ENCODE assay signal across 18 cellular contexts in genomic region chr9:97525451-97525850, GRCh38. TPM values are rescaled to one million over a fixed set of nuclear protein-coding genes. Genes with fewer than 3 reads are reported as not detected.
A peak's percentile ranks its signal among the peaks of the same experiment; 100 is the strongest.
DNase-seq lines count a peak whose midpoint lies in the region; ATAC-seq, FAIRE-seq and TF ChIP-seq lines count a peak whose summit lies in the region.
"Had no signal": no experiment of that assay in that cellular context is flagged by ENCODE, and none has a peak within 500 bp of the region (broad histone marks: within the 10 kb centered on the region; RNA-seq: fewer than 3 reads in every experiment).

No MANE protein-coding gene starts in this region.

- no peaks in the 10 kb centered on the region for H3K27me3 Mint-ChIP-seq in activated CD8-positive, alpha-beta T cell treated with anti-CD3 and anti-CD28 coated beads for 36 hours

- H3K9me3 ChIP-seq in MG63, result no peaks in the 10 kb centered on the region
- H3K9me3 ChIP-seq: lower lobe of right lung had no signal

- H3K4me3 Mint-ChIP-seq in activated CD8-positive, alpha-beta T cell treated with anti-CD3 and anti-CD28 coated beads for 36 hours, result no peak overlapping the region
- H3K4me3 Mint-ChIP-seq: activated CD4-positive, alpha-beta memory T cell treated with anti-CD3 and anti-CD28 coated beads, Interleukin-2, amount 10 ng/mL, durations not matched to agents 7 days and 5 days; nephron progenitor cell had no signal

- FAIRE-seq in H54 (lab: Jason Lieb, UNC), result peak; percentile 52
- FAIRE-seq: colon had no signal

- no peak overlapping the region for H3K27ac Mint-ChIP-seq in activated CD8-positive, alpha-beta T cell treated with anti-CD3 and anti-CD28 coated beads for 36 hours
- H3K27ac Mint-ChIP-seq: activated CD4-positive, alpha-beta memory T cell treated with anti-CD3 and anti-CD28 coated beads, Interleukin-2, amount 10 ng/mL, durations not matched to agents 7 days and 5 days; nephron progenitor cell had no signal

- H3K27ac ChIP-seq in RWPE1, result no peak overlapping the region
- H3K27ac ChIP-seq: lower lobe of right lung had no signal

- intact Hi-C loops in activated CD8-positive, alpha-beta T cell treated with anti-CD3 and anti-CD28 coated beads for 36 hours (cut with micrococcal nuclease), result no loop called here

- H3K27me3 ChIP-seq in MG63, result no peaks in the 10 kb centered on the region

- TF ChIP-seq CTCF in AG04449 (IDR thresholded peaks at IDR 0.05; ENCODE audit: insufficient read depth, low read length, missing control alignments) (no peak), RWPE1 (conservative IDR thresholded peaks at IDR 0.05; ENCODE audit: low read depth) (no peak), fibroblast of villous mesenchyme (IDR thresholded peaks at IDR 0.05; ENCODE audit: insufficient read depth, low read depth, low read length) (no peak)
- TF ChIP-seq CTCF in activated CD8-positive, alpha-beta T cell treated with anti-CD3 and anti-CD28 coated beads for 36 hours (IDR thresholded peaks at IDR 0.05), result no peak

- DNase-seq in AG04449 (ENCODE audit: low read depth, low spot score), result peak; percentile 14
- no peak for DNase-seq in H54 (ENCODE audit: insufficient read length, low spot score)
- peak; percentile 80 for DNase-seq in RWPE1 (ENCODE audit: low spot score)
- peak; percentile 87 for DNase-seq in fibroblast of villous mesenchyme (ENCODE audit: low read depth)
- DNase-seq in COR-L47 (lab: John Stamatoyannopoulos, UW), result no peak
- no peak for DNase-seq in MG63
- no peak for DNase-seq in activated CD8-positive, alpha-beta T cell treated with anti-CD3 and anti-CD28 coated beads for 36 hours
- DNase-seq in GM19240 (ENCODE audit: insufficient read length, low spot score), result no peak
- DNase-seq: ACHN; activated CD4-positive, alpha-beta memory T cell treated with anti-CD3 and anti-CD28 coated beads, Interleukin-2, amount 10 ng/mL, durations not matched to agents 7 days and 5 days; anterior cingulate cortex; lower lobe of right lung; NCI-H1092 treated with DMSO at 0.1 percent for 48 hours; nephron progenitor cell; retina; stimulated activated CD8-positive, alpha-beta memory T cell treated with anti-CD3 and anti-CD28 coated beads, Interleukin-4, amount 100 ng/mL, for 48 hours had no signal

- POLR2A ChIA-PET in AG04449 (lab: Yijun Ruan, JAX) (no interaction called here), RWPE1 (lab: Yijun Ruan, JAX; ENCODE audit: low non-redundant PET) (no interaction called here)
- POLR2A ChIA-PET in activated CD8-positive, alpha-beta T cell treated with anti-CD3 and anti-CD28 coated beads for 36 hours (lab: Charles Lee), result no interaction called here

- H3K36me3 ChIP-seq in MG63, result no peaks in the 10 kb centered on the region

- H3K4me1 Mint-ChIP-seq in activated CD8-positive, alpha-beta T cell treated with anti-CD3 and anti-CD28 coated beads for 36 hours (ENCODE audit: low read depth), result peaks cover 5% of the 10 kb centered on the region

- CTCF ChIA-PET in AG04449 (lab: Yijun Ruan, JAX) (no interaction called here), RWPE1 (lab: Yijun Ruan, JAX) (interaction anchor here (0.6 to 1.1 kb wide), 4 partner anchors 39 to 668 kb away, joined by 3 to 4 read pairs (median 3); no protein-coding TSS in a partner anchor)
- CTCF ChIA-PET in activated CD8-positive, alpha-beta T cell treated with anti-CD3 and anti-CD28 coated beads for 36 hours (lab: Charles Lee), result interaction anchor here (0.9 to 1.4 kb wide), 2 partner anchors 56 to 74 kb away, joined by 3 to 5 read pairs; no protein-coding TSS in a partner anchor

- no peak for ATAC-seq in activated CD8-positive, alpha-beta T cell treated with anti-CD3 and anti-CD28 coated beads for 36 hours
- ATAC-seq: lower lobe of right lung, SK-N-SH treated with all-trans-retinoic acid at 6 μM for 48 hours had no signal

- no peak for TF ChIP-seq POLR2A in H54 (IDR thresholded peaks at IDR 0.05; ENCODE audit: low read depth, low read length)

- H3K4me3 ChIP-seq in AG04449 (ENCODE audit: low read depth, low read length) (no peak overlapping the region), fibroblast of villous mesenchyme (ENCODE audit: low read depth, low read length) (no peak overlapping the region), MG63 (no peak overlapping the region)
- H3K4me3 ChIP-seq: lower lobe of right lung had no signal

- H3K9me3 Mint-ChIP-seq in activated CD8-positive, alpha-beta T cell treated with anti-CD3 and anti-CD28 coated beads for 36 hours, result no peaks in the 10 kb centered on the region
- H3K9me3 Mint-ChIP-seq: activated CD4-positive, alpha-beta memory T cell treated with anti-CD3 and anti-CD28 coated beads, Interleukin-2, amount 10 ng/mL, durations not matched to agents 7 days and 5 days; nephron progenitor cell had no signal

- H3K36me3 Mint-ChIP-seq in activated CD8-positive, alpha-beta T cell treated with anti-CD3 and anti-CD28 coated beads for 36 hours (ENCODE audit: low read depth), result no peaks in the 10 kb centered on the region

RNA-seq across cellular contexts. Expression of gene TMOD1, which starts 24.0 kb away (rescaled TPM):
- 0.43 and 0.97 TPM in 2 replicates for total RNA-seq in fibroblast of villous mesenchyme
- total RNA-seq in MG63 (2014; rRNA removed; shearing (Covaris generic); ENCODE audit: low replicate concordance), result 0.47 TPM in 1 of 2 replicates, not detected in the other
- total RNA-seq in activated CD8-positive, alpha-beta T cell treated with anti-CD3 and anti-CD28 coated beads for 36 hours, result under 1 TPM; 0.47 to 0.60 TPM

Comparison
In these comparisons a context has a peak if more than half of its experiments do, and no peak if none do; other contexts are left out.
1. DNase-seq: peak in AG04449 (single experiment), RWPE1 (single experiment) and fibroblast of villous mesenchyme (single experiment); none in H54 (single experiment), COR-L47 (single experiment), MG63 (single experiment), activated CD8-positive, alpha-beta T cell treated with anti-CD3 and anti-CD28 coated beads for 36 hours (single experiment) and GM19240 (single experiment).